In the genomic region with DNA sequence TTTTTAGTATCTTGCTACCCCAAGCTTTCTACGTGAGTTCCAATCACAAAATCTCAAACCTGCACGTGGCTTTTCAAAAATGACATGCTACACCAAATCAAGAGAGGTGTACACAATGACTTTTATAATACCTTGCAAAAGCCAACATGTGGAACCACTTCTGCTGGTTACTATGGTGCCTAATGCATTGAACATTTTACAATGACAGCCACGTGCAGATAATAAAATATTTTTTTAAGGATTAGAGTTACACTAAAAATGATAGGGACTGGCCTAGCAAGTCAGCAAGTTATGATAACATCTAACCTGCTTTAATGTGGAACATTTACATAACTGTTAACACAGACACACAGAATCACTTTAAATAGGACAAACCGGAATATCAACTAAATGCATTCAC, we compare ENCODE assay signal across 17 cellular contexts. TPM values are rescaled to one million over a fixed set of nuclear protein-coding genes. Genes with fewer than 3 reads are reported as not detected.
A peak's percentile ranks its signal among the peaks of the same experiment; 100 is the strongest.
DNase-seq lines count a peak whose midpoint lies in the region; ATAC-seq and TF ChIP-seq lines count a peak whose summit lies in the region.
"Had no signal": no experiment of that assay in that cellular context is flagged by ENCODE, and none has a peak within 500 bp of the region (broad histone marks: within the 10 kb centered on the region; RNA-seq: fewer than 3 reads in every experiment).

No MANE protein-coding gene starts in this region.

- TF ChIP-seq CTCF in type B pancreatic cell (conservative IDR thresholded peaks at IDR 0.05), result no peak

- H3K9me3 Mint-ChIP-seq in activated naive CD4-positive, alpha-beta T cell treated with anti-CD3 and anti-CD28 coated beads, Interleukin-2, amount 50 U/mL, for 24 hours, result no peaks in the 10 kb centered on the region
- H3K9me3 Mint-ChIP-seq in activated naive CD4-positive, alpha-beta T cell treated with anti-CD3 and anti-CD28 coated beads, Interleukin-2, amount 50 U/mL, for 72 hours, result no peaks in the 10 kb centered on the region
- H3K9me3 Mint-ChIP-seq in T-cell (no peaks in the 10 kb centered on the region), type B pancreatic cell (no peaks in the 10 kb centered on the region)
- H3K9me3 Mint-ChIP-seq: activated CD4-positive, alpha-beta T cell treated with anti-CD3 and anti-CD28 coated beads, Interleukin-2, amount 10 ng/mL, durations not matched to agents 7 days and 5 days had no signal

- peaks cover 14% of the 10 kb centered on the region for H3K36me3 Mint-ChIP-seq in activated naive CD4-positive, alpha-beta T cell treated with anti-CD3 and anti-CD28 coated beads, Interleukin-2, amount 50 U/mL, for 24 hours
- peaks cover 0 to 28% of the 10 kb centered on the region in 2 donors for H3K36me3 Mint-ChIP-seq in activated naive CD4-positive, alpha-beta T cell treated with anti-CD3 and anti-CD28 coated beads, Interleukin-2, amount 50 U/mL, for 72 hours
- H3K36me3 Mint-ChIP-seq in T-cell, result peaks cover 19% of the 10 kb centered on the region
- peaks cover 9% of the 10 kb centered on the region for H3K36me3 Mint-ChIP-seq in type B pancreatic cell

- peak overlapping the region; percentile 65 for H3K27ac Mint-ChIP-seq in activated naive CD4-positive, alpha-beta T cell treated with anti-CD3 and anti-CD28 coated beads, Interleukin-2, amount 50 U/mL, for 24 hours
- no peak overlapping the region for H3K27ac Mint-ChIP-seq in activated naive CD4-positive, alpha-beta T cell treated with anti-CD3 and anti-CD28 coated beads, Interleukin-2, amount 50 U/mL, for 72 hours
- no peak overlapping the region for H3K27ac Mint-ChIP-seq in T-cell
- H3K27ac Mint-ChIP-seq in type B pancreatic cell, result peak overlapping the region; percentile 63
- H3K27ac Mint-ChIP-seq: activated CD4-positive, alpha-beta T cell treated with anti-CD3 and anti-CD28 coated beads, Interleukin-2, amount 10 ng/mL, durations not matched to agents 7 days and 5 days had no signal

- no peak for ATAC-seq in activated naive CD4-positive, alpha-beta T cell treated with anti-CD3 and anti-CD28 coated beads, Interleukin-2, amount 50 U/mL, for 72 hours
- ATAC-seq in T-cell (replicated peaks in 1 of 4) (no peak), HG02884 (IDR thresholded peaks at IDR 0.05; ENCODE audit: unreplicated experiment) (no peak)
- ATAC-seq: heart right ventricle had no signal

- POLR2A ChIA-PET in T-cell (lab: Charles Lee), result interaction anchor here (0.5 to 0.7 kb wide), 2 partner anchors 106 to 580 kb away, joined by 3 to 8 read pairs; no protein-coding TSS in a partner anchor

- CTCF ChIA-PET in T-cell (lab: Charles Lee), result interaction anchor here in 1 of 2 donors (0.6 to 0.7 kb wide), 2 partner anchors 61 to 866 kb away, joined by 3 read pairs; no protein-coding TSS in a partner anchor

- peaks cover 71% of the 10 kb centered on the region for H3K4me1 Mint-ChIP-seq in activated naive CD4-positive, alpha-beta T cell treated with anti-CD3 and anti-CD28 coated beads, Interleukin-2, amount 50 U/mL, for 24 hours
- H3K4me1 Mint-ChIP-seq in T-cell (peaks cover 49 to 67% (median 56%) of the 10 kb centered on the region in 3 donors), type B pancreatic cell (ENCODE audit: unreplicated experiment) (peaks cover 32% of the 10 kb centered on the region)

- DNase-seq in activated naive CD4-positive, alpha-beta T cell treated with anti-CD3 and anti-CD28 coated beads, Interleukin-2, amount 50 U/mL, for 72 hours (ENCODE audit: low spot score in 2 of 2), result no peak
- DNase-seq in NCI-H128 (lab: John Stamatoyannopoulos, UW; ENCODE audit: unreplicated experiment) (peak; percentile 49), T-cell (no peak), type B pancreatic cell (ENCODE audit: extremely low spot score, unreplicated experiment) (no peak), GM19238 (ENCODE audit: insufficient read length, low spot score) (no peak)
- no peak for DNase-seq in stimulated activated naive CD4-positive, alpha-beta T cell (lab: John Stamatoyannopoulos, UW)
- DNase-seq: activated CD4-positive, alpha-beta T cell treated with anti-CD3 and anti-CD28 coated beads, Interleukin-2, amount 10 ng/mL, durations not matched to agents 7 days and 5 days; COR-L47; esophagus squamous epithelium; GDM1; heart right ventricle; kidney; midbrain; NCI-H2171 had no signal

- H3K4me3 Mint-ChIP-seq in activated naive CD4-positive, alpha-beta T cell treated with anti-CD3 and anti-CD28 coated beads, Interleukin-2, amount 50 U/mL, for 24 hours, result no peak overlapping the region
- H3K4me3 Mint-ChIP-seq in T-cell (peak overlapping the region in 2 of 3 donors; percentile 17 to 53), type B pancreatic cell (peak overlapping the region; percentile 28)
- H3K4me3 Mint-ChIP-seq: activated CD4-positive, alpha-beta T cell treated with anti-CD3 and anti-CD28 coated beads, Interleukin-2, amount 10 ng/mL, durations not matched to agents 7 days and 5 days; neural crest cell had no signal

- H3K27me3 Mint-ChIP-seq in activated naive CD4-positive, alpha-beta T cell treated with anti-CD3 and anti-CD28 coated beads, Interleukin-2, amount 50 U/mL, for 24 hours, result no peaks in the 10 kb centered on the region
- H3K27me3 Mint-ChIP-seq in T-cell (no peaks in the 10 kb centered on the region), type B pancreatic cell (no peaks in the 10 kb centered on the region)
- H3K27me3 Mint-ChIP-seq: activated CD4-positive, alpha-beta T cell treated with anti-CD3 and anti-CD28 coated beads, Interleukin-2, amount 10 ng/mL, durations not matched to agents 7 days and 5 days had no signal

RNA-seq across cellular contexts. Expression of a gene that starts 30.2 kb away (rescaled TPM):
- 10 to 100 TPM; 33.1 to 34.4 TPM for total RNA-seq in activated naive CD4-positive, alpha-beta T cell treated with anti-CD3 and anti-CD28 coated beads, Interleukin-2, amount 50 U/mL, for 72 hours
- 10 to 100 TPM; 15.0 to 20.2 (median 16.7) TPM for total RNA-seq in T-cell
- total RNA-seq in type B pancreatic cell (ENCODE audit: low replicate concordance), result 26.6 and 35.4 TPM in 2 replicates

Comparison
In these comparisons a context has a peak if more than half of its experiments do, and no peak if none do; other contexts are left out.
1. H3K27ac Mint-ChIP-seq: peak in activated naive CD4-positive, alpha-beta T cell treated with anti-CD3 and anti-CD28 coated beads, Interleukin-2, amount 50 U/mL, for 24 hours (single experiment) and type B pancreatic cell (single experiment); none in activated naive CD4-positive, alpha-beta T cell treated with anti-CD3 and anti-CD28 coated beads, Interleukin-2, amount 50 U/mL, for 72 hours (0 of 2) and T-cell (0 of 2).